13 cellular contexts compared by ENCODE assay signal in the genomic region with DNA sequence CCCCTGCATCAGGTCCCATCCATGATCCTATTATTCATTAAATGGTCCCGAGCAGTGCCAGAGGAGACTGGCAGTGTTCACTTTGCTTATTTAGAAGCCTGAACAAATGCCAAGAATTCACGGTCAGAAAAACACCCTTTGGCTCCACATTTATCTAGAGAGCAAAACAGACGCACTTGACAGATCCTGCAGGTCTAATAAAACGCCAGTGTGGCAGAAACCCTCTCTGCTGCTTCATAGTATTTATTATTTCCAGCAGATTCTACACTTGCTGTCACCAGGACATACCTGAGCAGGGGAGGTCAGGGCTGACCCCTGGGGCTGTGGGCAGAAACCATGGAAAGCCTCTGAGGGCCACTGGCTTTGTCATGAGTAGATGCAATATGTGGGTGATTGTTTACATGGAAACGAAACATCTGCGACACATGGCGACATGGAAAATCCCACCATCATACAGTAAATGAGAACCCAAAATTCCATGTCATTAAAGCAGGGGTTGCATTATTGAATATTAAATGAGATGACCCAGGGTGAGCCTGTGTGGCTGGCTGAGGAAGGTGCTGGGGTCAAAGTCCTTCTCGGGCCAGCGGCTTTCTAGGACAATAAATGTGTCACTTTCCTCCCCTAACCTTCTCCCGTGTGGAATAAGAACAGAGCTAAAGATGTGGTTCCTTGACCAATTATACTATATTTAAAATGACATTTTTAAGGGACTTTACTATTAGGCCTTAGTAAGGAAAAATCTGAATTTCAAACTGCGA.
DNase-seq lines count a peak whose midpoint lies in the region; ATAC-seq lines count a peak whose summit lies in the region.
"Had no signal": no experiment of that assay in that cellular context is flagged by ENCODE, and none has a peak within 500 bp of the region (broad histone marks: within the 10 kb centered on the region; RNA-seq: fewer than 3 reads in every experiment).

No MANE protein-coding gene starts in this region.

- 51 to 56% methylated on average over 11 of the region's 11 CpGs for WGBS in esophagus, 2 donors
- WGBS in mesenchymal stem cell, result 74% methylated on average over 6 of the region's 11 CpGs
- WGBS in thymus, result 91% methylated on average over 11 of the region's 11 CpGs

- no peaks in the 10 kb centered on the region for H3K79me1 ChIP-seq in mesenchymal stem cell (replicated peaks; ENCODE audit: low read length, poor library complexity, severe bottlenecking)

- no peak overlapping the region for H2BK120ac ChIP-seq in mesenchymal stem cell (ENCODE audit: low read depth, low read length)

- H3K4me2 ChIP-seq in mesenchymal stem cell (ENCODE audit: low read length, poor library complexity, severe bottlenecking), result no peak overlapping the region

- H3K9ac ChIP-seq in mesenchymal stem cell (ENCODE audit: low read length), result no peak overlapping the region

- no peak overlapping the region for H4K8ac ChIP-seq in mesenchymal stem cell (ENCODE audit: low read length)

- no peaks in the 10 kb centered on the region for H3K36me3 ChIP-seq in esophagus (ENCODE audit: control insufficient read depth in 2 of 2, insufficient read depth in 2 of 2, low read length in 1 of 2)
- H3K36me3 ChIP-seq in mesenchymal stem cell (ENCODE audit: control insufficient read depth in 1 of 2, insufficient read depth in 2 of 2, low read depth in 1 of 2, low read length in 2 of 2), result no peaks in the 10 kb centered on the region
- H3K36me3 ChIP-seq in thymus (ENCODE audit: control insufficient read depth, insufficient read depth), result no peaks in the 10 kb centered on the region

- DNase-seq in DMS 273 (lab: John Stamatoyannopoulos, UW; ENCODE audit: unreplicated experiment) (peak; percentile 0), DMS 273 treated with DMSO at 0.1 percent for 48 hours (lab: John Stamatoyannopoulos, UW) (no peak), mesenchymal stem cell (peak; percentile 33), T-helper 9 cell (no peak)
- DNase-seq in effector CD8-positive, alpha-beta T cell (lab: John Stamatoyannopoulos, UW), result no peak
- DNase-seq: activated CD8-positive, alpha-beta memory T cell treated with anti-CD3 and anti-CD28 coated beads for 24 hours; activated naive CD4-positive, alpha-beta T cell treated with Interleukin-2 at 50 U/mL for 16 hours; CD8-positive, alpha-beta T cell; substantia nigra had no signal

- H3K4me1 ChIP-seq in esophagus (ENCODE audit: control insufficient read depth in 2 of 2, insufficient read depth in 2 of 2, low read length in 1 of 2), result peaks cover 2 to 21% of the 10 kb centered on the region in 2 donors
- H3K4me1 ChIP-seq in mesenchymal stem cell (ENCODE audit: control insufficient read depth, insufficient read depth, low read depth, low read length), result peaks cover 6% of the 10 kb centered on the region
- H3K4me1 ChIP-seq in thymus (ENCODE audit: control insufficient read depth, insufficient read depth, low read length), result peaks cover 3% of the 10 kb centered on the region

- H2AK5ac ChIP-seq in mesenchymal stem cell (ENCODE audit: low read length, severe bottlenecking), result no peak overlapping the region

- H3K27ac ChIP-seq in esophagus (ENCODE audit: low read depth in 2 of 2, low read length in 1 of 2) (peak overlapping the region; percentile 86 to 95), mesenchymal stem cell (ENCODE audit: low read length, poor library complexity, severe bottlenecking) (no peak overlapping the region), thymus (ENCODE audit: low read depth) (peak overlapping the region; percentile 42)
- H3K27ac ChIP-seq: 22Rv1 had no signal

- H3K27me3 ChIP-seq in esophagus (ENCODE audit: control insufficient read depth in 1 of 2, insufficient read depth in 2 of 2, low read length in 2 of 2), result no peaks in the 10 kb centered on the region
- H3K27me3 ChIP-seq in mesenchymal stem cell (ENCODE audit: control insufficient read depth in 1 of 2, insufficient read depth in 1 of 2, low read length in 2 of 2), result peaks cover 0 to 56% of the 10 kb centered on the region in 2 experiments
- H3K27me3 ChIP-seq in thymus (ENCODE audit: control insufficient read depth, insufficient read depth), result no peaks in the 10 kb centered on the region

- H2AFZ ChIP-seq in mesenchymal stem cell (ENCODE audit: low read depth, low read length), result no peak overlapping the region

- no peak overlapping the region for H3K4ac ChIP-seq in mesenchymal stem cell (ENCODE audit: low read depth in 1 of 2, low read length in 2 of 2)

- no peak for ATAC-seq in GM19455 (IDR thresholded peaks at IDR 0.05; ENCODE audit: unreplicated experiment)
- ATAC-seq: CD8-positive, alpha-beta T cell had no signal

- H3K14ac ChIP-seq in mesenchymal stem cell (ENCODE audit: low read length in 2 of 2), result no peak overlapping the region

- H3K18ac ChIP-seq in mesenchymal stem cell (ENCODE audit: low read depth in 1 of 2, low read length in 2 of 2), result no peak overlapping the region

- H3K9me3 ChIP-seq in esophagus (ENCODE audit: control insufficient read depth in 2 of 2, insufficient read depth in 1 of 2, low read depth in 1 of 2, low read length in 1 of 2) (no peaks in the 10 kb centered on the region), mesenchymal stem cell (ENCODE audit: control insufficient read depth, low read length) (peaks cover 13% of the 10 kb centered on the region), thymus (ENCODE audit: control insufficient read depth) (no peaks in the 10 kb centered on the region)

- H2BK5ac ChIP-seq in mesenchymal stem cell (ENCODE audit: low read depth, low read length, poor library complexity, severe bottlenecking), result no peak overlapping the region

- H3K4me3 ChIP-seq in esophagus (ENCODE audit: low read depth in 1 of 2, low read length in 2 of 2) (no peak overlapping the region), mesenchymal stem cell (ENCODE audit: insufficient read depth in 1 of 2, low read depth in 1 of 2, low read length in 2 of 2) (no peak overlapping the region), thymus (ENCODE audit: low read length) (no peak overlapping the region)

- peak overlapping the region in 1 of 2 experiments; percentile 5 for H2BK12ac ChIP-seq in mesenchymal stem cell (ENCODE audit: low read length in 2 of 2)

- no peak overlapping the region for H2BK15ac ChIP-seq in mesenchymal stem cell (ENCODE audit: low read depth, poor library complexity, severe bottlenecking)

- no peak overlapping the region for H4K91ac ChIP-seq in mesenchymal stem cell (ENCODE audit: low read length)

- no peak overlapping the region for H3K23ac ChIP-seq in mesenchymal stem cell (ENCODE audit: low read length in 2 of 2)

Comparison
In these comparisons a context has a peak if more than half of its experiments do, and no peak if none do; other contexts are left out.
1. DNase-seq: peak in DMS 273 (single experiment) and mesenchymal stem cell (single experiment); none in DMS 273 treated with DMSO at 0.1 percent for 48 hours (single experiment), effector CD8-positive, alpha-beta T cell (single experiment) and T-helper 9 cell (single experiment).